ENCODE assay signal across 3 cellular contexts in the genomic region with DNA sequence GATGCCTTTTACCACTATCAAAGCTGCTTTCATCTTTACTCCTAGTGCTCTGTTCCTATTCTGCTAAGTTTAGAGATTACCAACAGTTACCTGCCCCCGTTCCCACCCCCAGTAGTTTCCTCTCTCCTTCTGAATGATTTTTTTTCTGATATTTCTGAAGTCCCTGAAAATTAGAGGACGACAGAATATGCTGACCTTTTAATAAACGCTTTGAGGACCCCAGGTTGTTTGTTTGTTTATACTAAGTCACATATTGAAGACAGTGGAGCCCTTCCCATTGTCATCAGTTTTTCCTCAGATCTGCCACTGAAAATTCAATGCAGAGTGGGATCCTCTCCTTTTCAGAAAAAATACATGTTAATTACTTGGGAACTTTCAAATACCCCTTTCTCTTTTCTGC.
A peak's percentile ranks its signal among the peaks of the same experiment; 100 is the strongest.
TF ChIP-seq lines count a peak whose summit lies in the region.

No MANE protein-coding gene starts in this region.

TF ChIP-seq in HepG2, 621 proteins besides CTCF, POLR2A, EP300 and RAD21 (continues in another document):
- TF ChIP-seq ARNTL (CRISPR knock-in tag; IDR thresholded peaks at IDR 0.05) = no peak
- no peak for TF ChIP-seq ZNF326 (CRISPR knock-in tag; IDR thresholded peaks at IDR 0.05; ENCODE audit: borderline replicate concordance)
- TF ChIP-seq, protein P1, sequence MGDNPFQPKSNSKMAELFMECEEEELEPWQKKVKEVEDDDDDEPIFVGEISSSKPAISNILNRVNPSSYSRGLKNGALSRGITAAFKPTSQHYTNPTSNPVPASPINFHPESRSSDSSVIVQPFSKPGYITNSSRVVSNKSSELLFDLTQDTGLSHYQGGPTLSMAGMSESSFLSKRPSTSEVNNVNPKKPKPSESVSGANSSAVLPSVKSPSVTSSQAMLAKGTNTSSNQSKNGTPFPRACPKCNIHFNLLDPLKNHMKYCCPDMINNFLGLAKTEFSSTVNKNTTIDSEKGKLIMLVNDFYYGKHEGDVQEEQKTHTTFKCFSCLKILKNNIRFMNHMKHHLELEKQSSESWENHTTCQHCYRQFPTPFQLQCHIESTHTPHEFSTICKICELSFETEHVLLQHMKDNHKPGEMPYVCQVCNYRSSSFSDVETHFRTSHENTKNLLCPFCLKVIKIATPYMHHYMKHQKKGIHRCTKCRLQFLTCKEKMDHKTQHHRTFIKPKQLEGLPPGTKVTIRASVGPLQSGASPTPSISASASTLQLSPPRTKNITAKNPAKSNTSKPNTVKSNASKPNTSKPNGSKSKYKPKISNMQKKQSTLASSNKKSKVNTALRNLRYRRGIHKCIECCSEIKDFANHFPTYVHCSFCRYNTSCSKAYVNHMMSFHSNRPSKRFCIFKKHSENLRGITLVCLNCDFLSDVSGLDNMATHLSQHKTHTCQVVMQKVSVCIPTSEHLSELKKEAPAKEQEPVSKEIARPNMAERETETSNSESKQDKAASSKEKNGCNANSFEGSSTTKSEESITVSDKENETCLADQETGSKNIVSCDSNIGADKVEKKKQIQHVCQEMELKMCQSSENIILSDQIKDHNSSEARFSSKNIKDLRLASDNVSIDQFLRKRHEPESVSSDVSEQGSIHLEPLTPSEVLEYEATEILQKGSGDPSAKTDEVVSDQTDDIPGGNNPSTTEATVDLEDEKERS (CRISPR knock-in tag; IDR thresholded peaks at IDR 0.05) = no peak
- no peak for TF ChIP-seq GLI4 (CRISPR knock-in tag; IDR thresholded peaks at IDR 0.05; ENCODE audit: borderline replicate concordance)
- TF ChIP-seq ZNF225 (CRISPR knock-in tag; IDR thresholded peaks at IDR 0.05) = no peak
- TF ChIP-seq YEATS2 (CRISPR knock-in tag; IDR thresholded peaks at IDR 0.05; ENCODE audit: borderline replicate concordance) = no peak
- TF ChIP-seq MYC (CRISPR knock-in tag; IDR thresholded peaks at IDR 0.05; ENCODE audit: borderline replicate concordance) = no peak
- TF ChIP-seq MAFF (IDR thresholded peaks at IDR 0.05; ENCODE audit: low read depth, low read length) = peak; percentile 61
- TF ChIP-seq TBP (CRISPR knock-in tag; IDR thresholded peaks at IDR 0.05) = no peak
- peak; percentile 41 to 67; a peak in 3 of 4 replicates for TF ChIP-seq MAFK (conservative IDR thresholded peaks at IDR 0.05 in 1 of 2, IDR thresholded peaks at IDR 0.05 in 1 of 2; ENCODE audit: low read length in 2 of 2)
- no peak for TF ChIP-seq ZEB1 (IDR thresholded peaks at IDR 0.05; ENCODE audit: insufficient replicate concordance, low read depth)
- TF ChIP-seq, protein P2, sequence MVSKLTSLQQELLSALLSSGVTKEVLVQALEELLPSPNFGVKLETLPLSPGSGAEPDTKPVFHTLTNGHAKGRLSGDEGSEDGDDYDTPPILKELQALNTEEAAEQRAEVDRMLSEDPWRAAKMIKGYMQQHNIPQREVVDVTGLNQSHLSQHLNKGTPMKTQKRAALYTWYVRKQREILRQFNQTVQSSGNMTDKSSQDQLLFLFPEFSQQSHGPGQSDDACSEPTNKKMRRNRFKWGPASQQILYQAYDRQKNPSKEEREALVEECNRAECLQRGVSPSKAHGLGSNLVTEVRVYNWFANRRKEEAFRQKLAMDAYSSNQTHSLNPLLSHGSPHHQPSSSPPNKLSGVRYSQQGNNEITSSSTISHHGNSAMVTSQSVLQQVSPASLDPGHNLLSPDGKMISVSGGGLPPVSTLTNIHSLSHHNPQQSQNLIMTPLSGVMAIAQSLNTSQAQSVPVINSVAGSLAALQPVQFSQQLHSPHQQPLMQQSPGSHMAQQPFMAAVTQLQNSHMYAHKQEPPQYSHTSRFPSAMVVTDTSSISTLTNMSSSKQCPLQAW (CRISPR knock-in tag; IDR thresholded peaks at IDR 0.05) = no peak
- TF ChIP-seq, protein P3, sequence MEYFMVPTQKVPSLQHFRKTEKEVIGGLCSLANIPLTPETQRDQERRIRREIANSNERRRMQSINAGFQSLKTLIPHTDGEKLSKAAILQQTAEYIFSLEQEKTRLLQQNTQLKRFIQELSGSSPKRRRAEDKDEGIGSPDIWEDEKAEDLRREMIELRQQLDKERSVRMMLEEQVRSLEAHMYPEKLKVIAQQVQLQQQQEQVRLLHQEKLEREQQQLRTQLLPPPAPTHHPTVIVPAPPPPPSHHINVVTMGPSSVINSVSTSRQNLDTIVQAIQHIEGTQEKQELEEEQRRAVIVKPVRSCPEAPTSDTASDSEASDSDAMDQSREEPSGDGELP (IDR thresholded peaks at IDR 0.05; ENCODE audit: borderline replicate concordance, low read depth) = no peak
- TF ChIP-seq ZNF790 (CRISPR knock-in tag; IDR thresholded peaks at IDR 0.05; ENCODE audit: borderline replicate concordance) = no peak
- TF ChIP-seq FOXJ3 (CRISPR knock-in tag; IDR thresholded peaks at IDR 0.05; ENCODE audit: borderline replicate concordance) = no peak
- TF ChIP-seq SIN3A (IDR thresholded peaks at IDR 0.05; ENCODE audit: borderline replicate concordance, low read depth, low read length) = no peak

TF ChIP-seq in IMR-90, 13 proteins besides CTCF, POLR2A, EP300 and RAD21:
- TF ChIP-seq RFX5 (IDR thresholded peaks at IDR 0.05; ENCODE audit: low read depth, low read length) (no peak), MAFK (IDR thresholded peaks at IDR 0.05; ENCODE audit: low read depth, low read length) (peak; percentile 39; the same call in 1 of the 2 replicates)

TF ChIP-seq in K562, 482 proteins besides CTCF, POLR2A, EP300 and RAD21:
- TF ChIP-seq POU5F1 (IDR thresholded peaks at IDR 0.05; ENCODE audit: borderline replicate concordance, low read depth, low read length, partially characterized antibody) (no peak), ZNF316 (IDR thresholded peaks at IDR 0.05) (0 out of 2 replicates have a peak, but pooled peaks have one; percentile 12)
